In genomic region chr11:45354976-45355705, GRCh38 we compare ENCODE assay signal across 7 cellular contexts.
DNase-seq lines count a peak whose midpoint lies in the region; ATAC-seq lines count a peak whose summit lies in the region.

No MANE protein-coding gene starts in this region.

- DNase-seq in NCI-H748 treated with DMSO at 0.1 percent for 48 hours (lab: John Stamatoyannopoulos, UW): peak; percentile 86
- DNase-seq in activated T-helper 1 cell treated with anti-CD3 and anti-CD28 coated beads, Interleukin-12 subunit alpha, Interleukin-12 subunit beta, Interleukin-2, Interleukin-4 antibody, amounts not matched to agents 30 ng/mL and 10 ng/mL and 1 ng/mL, durations not matched to agents 14 hours and 24 hours and 36 hours (ENCODE audit: low spot score): peak; percentile 75
- DNase-seq in fibroblast of peridontal ligament (ENCODE audit: extremely low read depth): peak; percentile 23
- DNase-seq in natural killer cell treated with Interleukin-12 subunit alpha and Interleukin-12 subunit beta and Interleukin-15 and Interleukin-18, amount 100 ng/mL, for 72 hours (ENCODE audit: low spot score): peak; percentile 86

- H3K4me3 Mint-ChIP-seq in activated T-helper 1 cell treated with anti-CD3 and anti-CD28 coated beads, Interleukin-12 subunit alpha, Interleukin-12 subunit beta, Interleukin-2, Interleukin-4 antibody, amounts not matched to agents 30 ng/mL and 10 ng/mL and 1 ng/mL, durations not matched to agents 14 hours and 24 hours and 36 hours: peak overlapping the region; percentile 70
- peak overlapping the region; percentile 68 for H3K4me3 Mint-ChIP-seq in natural killer cell treated with Interleukin-12 subunit alpha and Interleukin-12 subunit beta and Interleukin-15 and Interleukin-18, amount 100 ng/mL, for 72 hours
- peak overlapping the region; percentile 76 for H3K4me3 Mint-ChIP-seq in stimulated activated memory B cell treated with anti-CD40 and anti-IgM and Interleukin-4, amounts not matched to agents 10 μg/mL and 1 μg/mL and 100 μg/mL, for 72 hours

- peaks cover 9% of the 10 kb centered on the region for H3K27me3 Mint-ChIP-seq in activated T-helper 1 cell treated with anti-CD3 and anti-CD28 coated beads, Interleukin-12 subunit alpha, Interleukin-12 subunit beta, Interleukin-2, Interleukin-4 antibody, amounts not matched to agents 30 ng/mL and 10 ng/mL and 1 ng/mL, durations not matched to agents 14 hours and 24 hours and 36 hours (ENCODE audit: insufficient read depth)
- peaks cover 15 to 18% of the 10 kb centered on the region in 2 donors for H3K27me3 Mint-ChIP-seq in natural killer cell treated with Interleukin-12 subunit alpha and Interleukin-12 subunit beta and Interleukin-15 and Interleukin-18, amount 100 ng/mL, for 72 hours
- H3K27me3 Mint-ChIP-seq in stimulated activated memory B cell treated with anti-CD40 and anti-IgM and Interleukin-4, amounts not matched to agents 10 μg/mL and 1 μg/mL and 100 μg/mL, for 72 hours: peaks cover 21% of the 10 kb centered on the region

- intact Hi-C loops in activated T-helper 1 cell treated with anti-CD3 and anti-CD28 coated beads, Interleukin-12 subunit alpha, Interleukin-12 subunit beta, Interleukin-2, Interleukin-4 antibody, amounts not matched to agents 30 ng/mL and 10 ng/mL and 1 ng/mL, durations not matched to agents 14 hours and 24 hours and 36 hours (cut with micrococcal nuclease): loop anchor here (1.0 kb wide), 2 partner anchors 15 to 208 kb away; no protein-coding TSS in a partner anchor

- H3K4me1 Mint-ChIP-seq in activated T-helper 1 cell treated with anti-CD3 and anti-CD28 coated beads, Interleukin-12 subunit alpha, Interleukin-12 subunit beta, Interleukin-2, Interleukin-4 antibody, amounts not matched to agents 30 ng/mL and 10 ng/mL and 1 ng/mL, durations not matched to agents 14 hours and 24 hours and 36 hours (ENCODE audit: low read depth): peaks cover 11% of the 10 kb centered on the region
- peaks cover 4 to 14% of the 10 kb centered on the region in 2 donors for H3K4me1 Mint-ChIP-seq in natural killer cell treated with Interleukin-12 subunit alpha and Interleukin-12 subunit beta and Interleukin-15 and Interleukin-18, amount 100 ng/mL, for 72 hours (ENCODE audit: low read depth in 2 of 2)
- peaks cover 12% of the 10 kb centered on the region for H3K4me1 Mint-ChIP-seq in stimulated activated memory B cell treated with anti-CD40 and anti-IgM and Interleukin-4, amounts not matched to agents 10 μg/mL and 1 μg/mL and 100 μg/mL, for 72 hours

- ATAC-seq in GM18909 (IDR thresholded peaks at IDR 0.05; ENCODE audit: poor library complexity, unreplicated experiment): peak; percentile 95
- ATAC-seq in HG03175 (IDR thresholded peaks at IDR 0.05; ENCODE audit: unreplicated experiment): peak; percentile 96
- ATAC-seq in natural killer cell treated with Interleukin-12 subunit alpha and Interleukin-12 subunit beta and Interleukin-15 and Interleukin-18, amount 100 ng/mL, for 72 hours: peak; percentile 91 to 95
- ATAC-seq in stimulated activated memory B cell treated with anti-CD40 and anti-IgM and Interleukin-4, amounts not matched to agents 10 μg/mL and 1 μg/mL and 100 μg/mL, for 72 hours: peak; percentile 97

- H3K27ac Mint-ChIP-seq in activated T-helper 1 cell treated with anti-CD3 and anti-CD28 coated beads, Interleukin-12 subunit alpha, Interleukin-12 subunit beta, Interleukin-2, Interleukin-4 antibody, amounts not matched to agents 30 ng/mL and 10 ng/mL and 1 ng/mL, durations not matched to agents 14 hours and 24 hours and 36 hours: peak overlapping the region; percentile 69
- H3K27ac Mint-ChIP-seq in natural killer cell treated with Interleukin-12 subunit alpha and Interleukin-12 subunit beta and Interleukin-15 and Interleukin-18, amount 100 ng/mL, for 72 hours: peak overlapping the region; percentile 55 to 84
- peak overlapping the region; percentile 85 for H3K27ac Mint-ChIP-seq in stimulated activated memory B cell treated with anti-CD40 and anti-IgM and Interleukin-4, amounts not matched to agents 10 μg/mL and 1 μg/mL and 100 μg/mL, for 72 hours

- H3K36me3 Mint-ChIP-seq in activated T-helper 1 cell treated with anti-CD3 and anti-CD28 coated beads, Interleukin-12 subunit alpha, Interleukin-12 subunit beta, Interleukin-2, Interleukin-4 antibody, amounts not matched to agents 30 ng/mL and 10 ng/mL and 1 ng/mL, durations not matched to agents 14 hours and 24 hours and 36 hours (ENCODE audit: low read depth): peaks cover 6% of the 10 kb centered on the region
- H3K36me3 Mint-ChIP-seq in natural killer cell treated with Interleukin-12 subunit alpha and Interleukin-12 subunit beta and Interleukin-15 and Interleukin-18, amount 100 ng/mL, for 72 hours: no peaks in the 10 kb centered on the region
- H3K36me3 Mint-ChIP-seq in stimulated activated memory B cell treated with anti-CD40 and anti-IgM and Interleukin-4, amounts not matched to agents 10 μg/mL and 1 μg/mL and 100 μg/mL, for 72 hours: no peaks in the 10 kb centered on the region

- H3K9me3 Mint-ChIP-seq in activated T-helper 1 cell treated with anti-CD3 and anti-CD28 coated beads, Interleukin-12 subunit alpha, Interleukin-12 subunit beta, Interleukin-2, Interleukin-4 antibody, amounts not matched to agents 30 ng/mL and 10 ng/mL and 1 ng/mL, durations not matched to agents 14 hours and 24 hours and 36 hours: peaks cover 4% of the 10 kb centered on the region
- no peaks in the 10 kb centered on the region for H3K9me3 Mint-ChIP-seq in natural killer cell treated with Interleukin-12 subunit alpha and Interleukin-12 subunit beta and Interleukin-15 and Interleukin-18, amount 100 ng/mL, for 72 hours
- H3K9me3 Mint-ChIP-seq in stimulated activated memory B cell treated with anti-CD40 and anti-IgM and Interleukin-4, amounts not matched to agents 10 μg/mL and 1 μg/mL and 100 μg/mL, for 72 hours: no peaks in the 10 kb centered on the region

Comparison
In these comparisons a context has a peak if more than half of its experiments do, and no peak if none do; other contexts are left out.
1. Peak in every context shown above with its lines: DNase-seq and ATAC-seq.
2. DNase-seq: peak in every context shown above with its lines; median percentile 86 in NCI-H748 treated with DMSO at 0.1 percent for 48 hours; 86 in natural killer cell treated with Interleukin-12 subunit alpha and Interleukin-12 subunit beta and Interleukin-15 and Interleukin-18, amount 100 ng/mL, for 72 hours; 75 in activated T-helper 1 cell treated with anti-CD3 and anti-CD28 coated beads, Interleukin-12 subunit alpha, Interleukin-12 subunit beta, Interleukin-2, Interleukin-4 antibody, amounts not matched to agents 30 ng/mL and 10 ng/mL and 1 ng/mL, durations not matched to agents 14 hours and 24 hours and 36 hours; 23 in fibroblast of peridontal ligament.